Comparison of ENCODE assay signal across 8 cellular contexts in the genomic region with DNA sequence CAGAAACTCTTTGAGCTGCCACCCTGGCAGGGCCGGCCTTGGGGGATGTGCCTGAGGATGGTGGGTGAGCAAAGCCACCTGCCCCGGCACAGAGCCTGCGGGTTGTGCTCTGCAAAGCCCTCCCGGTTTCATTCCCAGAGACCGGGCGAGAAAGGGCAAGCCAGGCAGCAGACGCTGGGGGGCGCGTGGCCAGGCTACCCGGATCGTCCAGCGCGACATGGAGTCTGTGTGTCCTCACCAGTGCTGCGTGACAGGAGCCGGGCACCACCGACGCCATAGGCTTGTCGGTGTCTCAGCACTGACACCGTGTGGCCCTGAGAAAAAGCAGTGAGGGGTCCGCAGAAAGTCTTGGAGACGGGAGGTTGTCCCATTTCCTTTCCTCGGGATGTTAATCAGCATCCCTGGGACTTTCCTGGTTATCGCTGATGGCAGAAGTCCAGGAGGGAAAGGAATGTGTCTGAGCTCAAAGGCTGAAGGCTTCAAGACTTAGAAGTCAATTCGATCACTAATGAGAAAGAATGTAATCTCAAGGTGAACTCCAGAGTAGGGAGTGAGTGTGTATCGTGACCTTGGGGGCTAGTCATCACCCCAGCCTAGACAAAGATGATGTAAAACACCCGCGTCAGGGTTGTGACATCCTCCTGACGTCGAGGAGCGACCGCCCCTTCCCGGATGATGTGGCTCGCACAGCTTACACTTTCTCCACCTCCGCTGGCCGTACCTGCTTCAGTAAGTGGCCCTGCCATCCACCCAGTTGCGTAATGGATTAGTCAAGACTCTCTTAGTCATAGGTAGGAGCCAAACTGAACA. TPM values are rescaled to one million over a fixed set of nuclear protein-coding genes. Genes with fewer than 3 reads are reported as not detected.
DNase-seq lines count a peak whose midpoint lies in the region; ATAC-seq and TF ChIP-seq lines count a peak whose summit lies in the region.

No MANE protein-coding gene starts in this region.

- no peaks in the 10 kb centered on the region; the same call in 1 of the 2 replicates for H3K4me1 ChIP-seq in ES-I3 (ENCODE audit: insufficient read depth, low read length)
- peaks cover 0 to 6% of the 10 kb centered on the region in 2 donors for H3K4me1 ChIP-seq in adrenal gland (replicated peaks in 1 of 2)
- H3K4me1 ChIP-seq in aorta (ENCODE audit: control insufficient read depth in 1 of 2, insufficient read depth in 2 of 2, low read length in 2 of 2), result no peaks in the 10 kb centered on the region

- WGBS in adrenal gland, 4 donors, result 3 to 12% (median 10%) methylated on average over 10 to 36 of the region's 36 CpGs
- WGBS in aorta, 2 donors, result 16 to 17% methylated on average over 36 of the region's 36 CpGs

- DNase-seq in M059J (ENCODE audit: low read depth) (peak; percentile 68), SK-N-MC (ENCODE audit: low read depth, low spot score) (no peak), adrenal gland (peak; percentile 63 to 91 (median 81)), left cardiac atrium (peak; percentile 85), pons (ENCODE audit: low spot score) (peak; percentile 46), aorta (peak; percentile 82 to 91), KG1 (lab: John Stamatoyannopoulos, UW) (no peak)

- intact Hi-C loops in adrenal gland (cut with DNase I), result no loop called here
- intact Hi-C loops in left cardiac atrium (cut with DNase I), result loop anchor here in 1 of 2 donors (1.0 kb wide), 1 partner anchor 68 kb away; no protein-coding TSS in a partner anchor
- intact Hi-C loops in aorta (cut with DNase I), result loop anchor here (2.0 to 10.0 kb wide), 2 partner anchors 68 to 132 kb away; no protein-coding TSS in a partner anchor

- H3K36me3 ChIP-seq in ES-I3 (ENCODE audit: insufficient read depth, low read length) (no peaks in the 10 kb centered on the region), SK-N-MC (ENCODE audit: insufficient read depth, low read length) (no peaks in the 10 kb centered on the region), adrenal gland (replicated peaks in 1 of 2) (no peaks in the 10 kb centered on the region), aorta (ENCODE audit: control insufficient read depth in 1 of 2, insufficient read depth in 2 of 2, low read length in 1 of 2) (no peaks in the 10 kb centered on the region)

- peak overlapping the region; percentile 12; the same call in 1 of the 2 replicates for H3K9ac ChIP-seq in ES-I3 (ENCODE audit: low read depth, low read length)
- no peak overlapping the region for H3K9ac ChIP-seq in SK-N-MC (ENCODE audit: insufficient read length)

- H3K4me3 ChIP-seq in SK-N-MC, result peak overlapping the region; percentile 69
- peak overlapping the region in 1 of 4 donors; percentile 20 for H3K4me3 ChIP-seq in adrenal gland
- H3K4me3 ChIP-seq in aorta (ENCODE audit: low read length in 2 of 2), result no peak overlapping the region

- no peaks in the 10 kb centered on the region for H3K27me3 ChIP-seq in adrenal gland
- H3K27me3 ChIP-seq in aorta (ENCODE audit: control insufficient read depth in 1 of 2, insufficient read depth in 2 of 2, low read length in 1 of 2), result no peaks in the 10 kb centered on the region

- no peak for TF ChIP-seq POLR2A in adrenal gland (IDR thresholded peaks at IDR 0.05)

- TF ChIP-seq CTCF in adrenal gland (IDR thresholded peaks at IDR 0.05), result peak in 5 of 6 experiments; percentile 16 to 53 (median 41)

- no peaks in the 10 kb centered on the region for H3K9me3 ChIP-seq in ES-I3 (ENCODE audit: control insufficient read depth, insufficient read depth, low read length)
- H3K9me3 ChIP-seq in SK-N-MC (ENCODE audit: low read depth, low read length), result no peaks in the 10 kb centered on the region
- no peaks in the 10 kb centered on the region for H3K9me3 ChIP-seq in adrenal gland (replicated peaks in 1 of 3)
- H3K9me3 ChIP-seq in aorta (ENCODE audit: control insufficient read depth, low read length), result no peaks in the 10 kb centered on the region

- H3K27ac ChIP-seq in SK-N-MC, result no peak overlapping the region
- peak overlapping the region in 2 of 5 donors; percentile 54 to 64 for H3K27ac ChIP-seq in adrenal gland
- no peak overlapping the region for H3K27ac ChIP-seq in aorta (ENCODE audit: low read depth in 1 of 2, low read length in 2 of 2)

- ATAC-seq in left cardiac atrium (peak; percentile 91 to 93), aorta (ENCODE audit: low FRiP score) (peak; percentile 90)

RNA-seq across cellular contexts. Expression of a gene that starts 36.3 kb away (rescaled TPM):
- total RNA-seq in M059J (2014; rRNA removed; shearing (Covaris generic)), result not detected in 2 replicates
- under 1 TPM in 1 of 8 donors, not detected in 7; 0.25 TPM for total RNA-seq in adrenal gland
- polyA plus RNA-seq in adrenal gland, result 1 to 10 TPM in 1 of 3 donors, under 1 TPM in 1, not detected in 1; 0.03 to 1.1 TPM
- total RNA-seq in left cardiac atrium, result under 1 TPM in 1 of 2 donors, not detected in 1; 0.16 TPM
- not detected for total RNA-seq in aorta
- not detected for polyA plus RNA-seq in aorta

RNA-seq across cellular contexts. Expression of a gene that starts 37.2 kb away (rescaled TPM):
- total RNA-seq in M059J (2014; rRNA removed; shearing (Covaris generic)), result 0.10 and 0.52 TPM in 2 replicates
- 1 to 10 TPM in 1 of 8 donors, under 1 TPM in 5, not detected in 2; 0.10 to 1.0 (median 0.23) TPM for total RNA-seq in adrenal gland
- polyA plus RNA-seq in adrenal gland, result 1 to 10 TPM in 1 of 3 donors, under 1 TPM in 2; 0.07 to 1.2 (median 0.16) TPM
- not detected for total RNA-seq in left cardiac atrium
- not detected for total RNA-seq in aorta
- polyA plus RNA-seq in aorta, result not detected

Comparison
In these comparisons a context has a peak if more than half of its experiments do, and no peak if none do; other contexts are left out.
1. DNase-seq: peak in M059J (single experiment), adrenal gland (7 of 7), left cardiac atrium (single experiment), pons (single experiment) and aorta (2 of 2); none in SK-N-MC (single experiment) and KG1 (single experiment).
2. intact Hi-C loops: an anchor here in aorta (2.0 to 10.0 kb wide); none called in adrenal gland.